In genomic region chr3:197428117-197428761, GRCh38 we compare ENCODE assay signal across 9 cellular contexts.
DNase-seq lines count a peak whose midpoint lies in the region; ATAC-seq and TF ChIP-seq lines count a peak whose summit lies in the region.
"Had no signal": no experiment of that assay in that cellular context is flagged by ENCODE, and none has a peak within 500 bp of the region (broad histone marks: within the 10 kb centered on the region; RNA-seq: fewer than 3 reads in every experiment).

No MANE protein-coding gene starts in this region.

- H3K27ac ChIP-seq in GM23248 = peak overlapping the region; percentile 27; the same call in 1 of the 2 replicates
- H3K27ac ChIP-seq: neutrophil had no signal

- peak; percentile 95 for ATAC-seq in activated CD8-positive, alpha-beta T cell treated with anti-CD3 and anti-CD28 coated beads for 36 hours
- ATAC-seq in HG02885 (IDR thresholded peaks at IDR 0.05; ENCODE audit: poor library complexity, unreplicated experiment) = no peak
- no peak for ATAC-seq in HG03442 (IDR thresholded peaks at IDR 0.05; ENCODE audit: unreplicated experiment)

- H3K9me2 ChIP-seq in GM23248 (ENCODE audit: insufficient read depth) = no peaks in the 10 kb centered on the region

- H3K4me3 ChIP-seq in GM23248 (peak overlapping the region; percentile 44), fibroblast of pulmonary artery (replicated peaks; ENCODE audit: low read depth, low read length) (no peak overlapping the region)

- H3K27ac Mint-ChIP-seq in activated CD8-positive, alpha-beta T cell treated with anti-CD3 and anti-CD28 coated beads for 36 hours = peak overlapping the region; percentile 85

- H3K36me3 ChIP-seq in GM23248 (ENCODE audit: low read depth) = no peaks in the 10 kb centered on the region
- H3K36me3 ChIP-seq: neutrophil had no signal

- 13% methylated on average over 10 of the region's 10 CpGs for WGBS in GM23248 (ENCODE audit: low coverage in 1 of 2, low lambda C conversion rate in 2 of 2, missing lambda C conversion rate in 2 of 2), 2 experiments

- peaks cover 5% of the 10 kb centered on the region; the same call in 1 of the 2 replicates for H3K27me3 ChIP-seq in GM23248 (replicated peaks; ENCODE audit: insufficient read depth)

- peak; percentile 76 for DNase-seq in GM23248
- DNase-seq in activated CD8-positive, alpha-beta T cell treated with anti-CD3 and anti-CD28 coated beads for 36 hours = peak; percentile 82
- DNase-seq in fibroblast of pulmonary artery (ENCODE audit: low read depth) = peak; percentile 28
- peak; percentile 47 to 65 for DNase-seq in stimulated activated CD4-positive, alpha-beta T cell treated with anti-CD3 and anti-CD28 coated beads, Interleukin-15, amount 100 ng/mL, for 48 hours (ENCODE audit: low read depth in 2 of 2)
- no peak for DNase-seq in NCI-H2029 (lab: John Stamatoyannopoulos, UW)
- no peak for DNase-seq in NCI-H345 (lab: John Stamatoyannopoulos, UW)

- peak overlapping the region; percentile 78 for H2AFZ ChIP-seq in GM23248

- peaks cover 26% of the 10 kb centered on the region for H3K4me1 Mint-ChIP-seq in activated CD8-positive, alpha-beta T cell treated with anti-CD3 and anti-CD28 coated beads for 36 hours (ENCODE audit: low read depth)

- H3K79me2 ChIP-seq in GM23248 (ENCODE audit: insufficient read depth) = no peaks in the 10 kb centered on the region

- in situ Hi-C loops in GM23248 (cut with MboI) = no loop called here

- H3K9me3 Mint-ChIP-seq in activated CD8-positive, alpha-beta T cell treated with anti-CD3 and anti-CD28 coated beads for 36 hours = no peaks in the 10 kb centered on the region

- no peaks in the 10 kb centered on the region for H3K9me3 ChIP-seq in GM23248 (ENCODE audit: low read depth)
- H3K9me3 ChIP-seq: neutrophil had no signal

- intact Hi-C loops in activated CD8-positive, alpha-beta T cell treated with anti-CD3 and anti-CD28 coated beads for 36 hours (cut with micrococcal nuclease) = no loop called here

- H3K36me3 Mint-ChIP-seq in activated CD8-positive, alpha-beta T cell treated with anti-CD3 and anti-CD28 coated beads for 36 hours (ENCODE audit: low read depth) = no peaks in the 10 kb centered on the region

- peaks cover 11% of the 10 kb centered on the region for H3F3A ChIP-seq in GM23248 (ENCODE audit: insufficient read depth)

- H3K4me1 ChIP-seq in GM23248 (ENCODE audit: insufficient read depth) = peaks cover 26% of the 10 kb centered on the region

- H3K4me3 Mint-ChIP-seq in activated CD8-positive, alpha-beta T cell treated with anti-CD3 and anti-CD28 coated beads for 36 hours = peak overlapping the region; percentile 60

- H3K27me3 Mint-ChIP-seq in activated CD8-positive, alpha-beta T cell treated with anti-CD3 and anti-CD28 coated beads for 36 hours = peaks cover 15% of the 10 kb centered on the region

- H3K4me2 ChIP-seq in GM23248 (ENCODE audit: unreplicated experiment) = peak overlapping the region; percentile 16

- no peak for TF ChIP-seq CTCF in activated CD8-positive, alpha-beta T cell treated with anti-CD3 and anti-CD28 coated beads for 36 hours (IDR thresholded peaks at IDR 0.05)
- no peak for TF ChIP-seq CTCF in fibroblast of pulmonary artery (IDR thresholded peaks at IDR 0.05; ENCODE audit: low read length, missing control alignments)

- CTCF ChIA-PET in activated CD8-positive, alpha-beta T cell treated with anti-CD3 and anti-CD28 coated beads for 36 hours (lab: Charles Lee) = interaction anchor here (0.7 to 1.6 kb wide), 3 partner anchors 10 to 171 kb away, joined by 3 to 5 read pairs (median 3); no protein-coding TSS in a partner anchor

- H4K20me1 ChIP-seq in GM23248 (ENCODE audit: insufficient read depth) = no peaks in the 10 kb centered on the region

- H3K9ac ChIP-seq in GM23248 = no peak overlapping the region

- POLR2A ChIA-PET in activated CD8-positive, alpha-beta T cell treated with anti-CD3 and anti-CD28 coated beads for 36 hours (lab: Charles Lee) = interaction anchor here (1.2 kb wide), 1 partner anchor 10 kb away, joined by 3 read pairs; no protein-coding TSS in a partner anchor

Comparison
In these comparisons a context has a peak if more than half of its experiments do, and no peak if none do; other contexts are left out.
1. DNase-seq: peak in GM23248 (single experiment), activated CD8-positive, alpha-beta T cell treated with anti-CD3 and anti-CD28 coated beads for 36 hours (single experiment), fibroblast of pulmonary artery (single experiment) and stimulated activated CD4-positive, alpha-beta T cell treated with anti-CD3 and anti-CD28 coated beads, Interleukin-15, amount 100 ng/mL, for 48 hours (2 of 2); none in NCI-H2029 (single experiment) and NCI-H345 (single experiment).